In genomic region chr3:59143447-59143846, GRCh38 we compare ENCODE assay signal across 19 cellular contexts.
DNase-seq lines count a peak whose midpoint lies in the region; ATAC-seq and TF ChIP-seq lines count a peak whose summit lies in the region.
"Had no signal": no experiment of that assay in that cellular context is flagged by ENCODE, and none has a peak within 500 bp of the region (broad histone marks: within the 10 kb centered on the region; RNA-seq: fewer than 3 reads in every experiment).

No MANE protein-coding gene starts in this region.

- H3K4me1 Mint-ChIP-seq in HFFc6 (ENCODE audit: low read depth) = peaks cover 13% of the 10 kb centered on the region; the same call in 1 of the 2 replicates
- H3K4me1 Mint-ChIP-seq in activated CD8-positive, alpha-beta memory T cell treated with anti-CD3 and anti-CD28 coated beads, Interleukin-2, amount 10 ng/mL, durations not matched to agents 7 days and 5 days = no peaks in the 10 kb centered on the region
- H3K4me1 Mint-ChIP-seq: activated CD4-positive, alpha-beta T cell treated with anti-CD3 and anti-CD28 coated beads, Interleukin-2, amount 10 ng/mL, durations not matched to agents 24 days and 14 days; activated naive CD4-positive, alpha-beta T cell treated with anti-CD3 and anti-CD28 coated beads, Interleukin-2, amount 50 U/mL, for 24 hours had no signal

- no peak for TF ChIP-seq EP300 in suprapubic skin (IDR thresholded peaks at IDR 0.05)

- H3K27ac ChIP-seq in WERI-Rb-1 = no peak overlapping the region
- H3K27ac ChIP-seq in suprapubic skin = no peak overlapping the region
- H3K27ac ChIP-seq: KMS-11, RWPE1, upper lobe of left lung had no signal

- no peaks in the 10 kb centered on the region for H3K9me3 ChIP-seq in WERI-Rb-1 (ENCODE audit: severe bottlenecking)
- H3K9me3 ChIP-seq in suprapubic skin = no peaks in the 10 kb centered on the region

- peaks cover 1% of the 10 kb centered on the region; the same call in 1 of the 2 replicates for H3K27me3 Mint-ChIP-seq in HFFc6 (ENCODE audit: insufficient read depth)
- peaks cover 13% of the 10 kb centered on the region for H3K27me3 Mint-ChIP-seq in activated CD8-positive, alpha-beta memory T cell treated with anti-CD3 and anti-CD28 coated beads, Interleukin-2, amount 10 ng/mL, durations not matched to agents 7 days and 5 days

- no peak for ATAC-seq in HG03280 (IDR thresholded peaks at IDR 0.05; ENCODE audit: unreplicated experiment)
- ATAC-seq in activated CD8-positive, alpha-beta memory T cell treated with anti-CD3 and anti-CD28 coated beads, Interleukin-2, amount 10 ng/mL, durations not matched to agents 7 days and 5 days = no peak

- CTCF ChIA-PET in activated CD8-positive, alpha-beta memory T cell treated with anti-CD3 and anti-CD28 coated beads, Interleukin-2, amount 10 ng/mL, durations not matched to agents 7 days and 5 days (lab: Charles Lee) = interaction anchor here (0.6 kb wide), 1 partner anchor 97 kb away, joined by 3 read pairs; no protein-coding TSS in a partner anchor

- no peaks in the 10 kb centered on the region for H3K4me1 ChIP-seq in suprapubic skin
- H3K4me1 ChIP-seq: upper lobe of left lung had no signal

- TF ChIP-seq CTCF in AG10803 (conservative IDR thresholded peaks at IDR 0.05; ENCODE audit: low read length) = peak; percentile 38
- peak; percentile 42 for TF ChIP-seq CTCF in HFFc6 (IDR thresholded peaks at IDR 0.05)
- peak; percentile 21; the same call in 1 of the 2 replicates for TF ChIP-seq CTCF in WERI-Rb-1 (IDR thresholded peaks at IDR 0.05; ENCODE audit: low read depth, low read length)
- peak; percentile 22 for TF ChIP-seq CTCF in fibroblast of villous mesenchyme (IDR thresholded peaks at IDR 0.05; ENCODE audit: insufficient read depth, low read depth, low read length)
- TF ChIP-seq CTCF in suprapubic skin (IDR thresholded peaks at IDR 0.05) = no peak

- no peak overlapping the region for H3K27ac Mint-ChIP-seq in HFFc6
- H3K27ac Mint-ChIP-seq in activated CD8-positive, alpha-beta memory T cell treated with anti-CD3 and anti-CD28 coated beads, Interleukin-2, amount 10 ng/mL, durations not matched to agents 7 days and 5 days = no peak overlapping the region
- H3K27ac Mint-ChIP-seq: activated CD4-positive, alpha-beta T cell treated with anti-CD3 and anti-CD28 coated beads, Interleukin-2, amount 10 ng/mL, durations not matched to agents 24 days and 14 days; activated naive CD4-positive, alpha-beta T cell treated with anti-CD3 and anti-CD28 coated beads, Interleukin-2, amount 50 U/mL, for 24 hours had no signal

- H3K27me3 ChIP-seq in WERI-Rb-1 (ENCODE audit: insufficient read depth, low read depth, severe bottlenecking) (no peaks in the 10 kb centered on the region), suprapubic skin (no peaks in the 10 kb centered on the region)
- H3K27me3 ChIP-seq: upper lobe of left lung had no signal

- H3K4me3 ChIP-seq in AG10803 (ENCODE audit: low read length) (no peak overlapping the region), WERI-Rb-1 (ENCODE audit: low read depth, low read length) (no peak overlapping the region), fibroblast of villous mesenchyme (ENCODE audit: low read depth, low read length) (no peak overlapping the region), suprapubic skin (no peak overlapping the region)
- H3K4me3 ChIP-seq: upper lobe of left lung had no signal

- no peak overlapping the region for H3K4me3 Mint-ChIP-seq in HFFc6
- H3K4me3 Mint-ChIP-seq in activated CD8-positive, alpha-beta memory T cell treated with anti-CD3 and anti-CD28 coated beads, Interleukin-2, amount 10 ng/mL, durations not matched to agents 7 days and 5 days = no peak overlapping the region
- H3K4me3 Mint-ChIP-seq: activated CD4-positive, alpha-beta T cell treated with anti-CD3 and anti-CD28 coated beads, Interleukin-2, amount 10 ng/mL, durations not matched to agents 24 days and 14 days; activated naive CD4-positive, alpha-beta T cell treated with anti-CD3 and anti-CD28 coated beads, Interleukin-2, amount 50 U/mL, for 24 hours had no signal

- DNase-seq in AG10803 (ENCODE audit: low read depth) (no peak), HFFc6 (no peak), WERI-Rb-1 (no peak), fibroblast of villous mesenchyme (ENCODE audit: low read depth) (no peak), suprapubic skin (ENCODE audit: low spot score in 2 of 2) (no peak), posterior cingulate gyrus (no peak)
- DNase-seq in activated CD8-positive, alpha-beta memory T cell treated with anti-CD3 and anti-CD28 coated beads, Interleukin-2, amount 10 ng/mL, durations not matched to agents 7 days and 5 days = no peak
- DNase-seq: activated CD4-positive, alpha-beta T cell treated with anti-CD3 and anti-CD28 coated beads, Interleukin-2, amount 10 ng/mL, durations not matched to agents 24 days and 14 days; activated T-cell treated with anti-CD3 and anti-CD28 coated beads, Interleukin-2, amount 50 U/mL, for 1 hour; effector CD8-positive, alpha-beta T cell; NCI-H1694 treated with DMSO at 0.1 percent for 48 hours; NCI-H524; small intestine; stimulated activated naive CD4-positive, alpha-beta T cell; upper lobe of left lung had no signal

- no peaks in the 10 kb centered on the region for H3K9me3 Mint-ChIP-seq in HFFc6
- H3K9me3 Mint-ChIP-seq in activated CD8-positive, alpha-beta memory T cell treated with anti-CD3 and anti-CD28 coated beads, Interleukin-2, amount 10 ng/mL, durations not matched to agents 7 days and 5 days (ENCODE audit: low read depth) = no peaks in the 10 kb centered on the region
- H3K9me3 Mint-ChIP-seq: activated naive CD4-positive, alpha-beta T cell treated with anti-CD3 and anti-CD28 coated beads, Interleukin-2, amount 50 U/mL, for 24 hours had no signal

- intact Hi-C loops in posterior cingulate gyrus (cut with DNase I) = no loop called here

- H3K36me3 ChIP-seq in WERI-Rb-1 (no peaks in the 10 kb centered on the region), suprapubic skin (no peaks in the 10 kb centered on the region)
- H3K36me3 ChIP-seq: upper lobe of left lung had no signal

- TF ChIP-seq POLR2A in suprapubic skin (IDR thresholded peaks at IDR 0.05) = no peak

- no peaks in the 10 kb centered on the region for H3K36me3 Mint-ChIP-seq in HFFc6 (ENCODE audit: low read depth)
- no peaks in the 10 kb centered on the region for H3K36me3 Mint-ChIP-seq in activated CD8-positive, alpha-beta memory T cell treated with anti-CD3 and anti-CD28 coated beads, Interleukin-2, amount 10 ng/mL, durations not matched to agents 7 days and 5 days
- H3K36me3 Mint-ChIP-seq: activated naive CD4-positive, alpha-beta T cell treated with anti-CD3 and anti-CD28 coated beads, Interleukin-2, amount 50 U/mL, for 24 hours had no signal

Comparison
In these comparisons a context has a peak if more than half of its experiments do, and no peak if none do; other contexts are left out.
1. CTCF ChIP-seq: peak in AG10803 (single experiment), HFFc6 (single experiment), WERI-Rb-1 (single experiment) and fibroblast of villous mesenchyme (single experiment); none in suprapubic skin (0 of 2).